In the genomic region with DNA sequence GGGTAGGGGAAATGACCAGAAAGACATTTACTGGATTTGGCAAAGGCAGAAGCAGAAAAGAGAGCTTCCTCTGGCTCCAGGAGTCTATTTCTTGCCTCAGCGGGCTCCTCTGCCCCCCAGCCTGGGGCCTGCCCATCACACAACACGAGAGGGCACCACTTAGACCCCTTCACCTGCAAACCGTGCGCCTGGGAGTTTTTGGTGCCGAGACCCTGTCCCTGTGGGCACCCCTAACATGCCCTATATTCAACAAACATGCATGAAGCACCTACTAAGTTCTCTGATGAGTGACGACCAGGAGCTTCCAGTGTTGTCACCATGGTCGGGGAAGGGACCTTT, we compare ENCODE assay signal across 11 cellular contexts. TPM values are rescaled to one million over a fixed set of nuclear protein-coding genes. Genes with fewer than 3 reads are reported as not detected.
DNase-seq lines count a peak whose midpoint lies in the region; ATAC-seq and TF ChIP-seq lines count a peak whose summit lies in the region.
"Had no signal": no experiment of that assay in that cellular context is flagged by ENCODE, and none has a peak within 500 bp of the region (broad histone marks: within the 10 kb centered on the region; RNA-seq: fewer than 3 reads in every experiment).

No MANE protein-coding gene starts in this region.

- peaks cover 83% of the 10 kb centered on the region for H3K4me1 ChIP-seq in upper lobe of right lung

- H3K27me3 ChIP-seq in dorsolateral prefrontal cortex, result no peaks in the 10 kb centered on the region
- no peaks in the 10 kb centered on the region for H3K27me3 ChIP-seq in upper lobe of right lung

- intact Hi-C loops in dorsolateral prefrontal cortex (cut with DNase I), result loop anchor here (2.0 to 10.0 kb wide), 2 partner anchors 17 to 51 kb away; no protein-coding TSS in a partner anchor
- intact Hi-C loops in upper lobe of right lung (cut with DNase I), result no loop called here

- ATAC-seq in upper lobe of right lung, result no peak
- no peak for ATAC-seq in GM21360 (IDR thresholded peaks at IDR 0.05; ENCODE audit: unreplicated experiment)
- ATAC-seq: activated CD8-positive, alpha-beta T cell treated with anti-CD3 and anti-CD28 coated beads, Interleukin-2, amount 10 ng/mL, durations not matched to agents 7 days and 5 days had no signal

- H3K4me3 ChIP-seq in dorsolateral prefrontal cortex (peak overlapping the region in 9 of 59 donors; percentile 1 to 27 (median 10)), upper lobe of right lung (no peak overlapping the region)

- DNase-seq in activated naive CD8-positive, alpha-beta T cell treated with anti-CD3 and anti-CD28 coated beads for 36 hours, result no peak
- DNase-seq in dorsolateral prefrontal cortex (no peak), upper lobe of right lung (no peak), SW 1271 (lab: John Stamatoyannopoulos, UW) (no peak), cerebellum (ENCODE audit: low spot score) (no peak)
- DNase-seq: activated CD8-positive, alpha-beta T cell treated with anti-CD3 and anti-CD28 coated beads, Interleukin-2, amount 10 ng/mL, durations not matched to agents 7 days and 5 days; NCI-H524 treated with DMSO at 0.1 percent for 48 hours; retina had no signal

- no peaks in the 10 kb centered on the region for H3K9me3 Mint-ChIP-seq in activated naive CD8-positive, alpha-beta T cell (ENCODE audit: low read depth)
- H3K9me3 Mint-ChIP-seq in activated naive CD8-positive, alpha-beta T cell treated with anti-CD3 and anti-CD28 coated beads for 36 hours, result no peaks in the 10 kb centered on the region
- H3K9me3 Mint-ChIP-seq in nephron, result no peaks in the 10 kb centered on the region

- peak in 4 of 56 donors; percentile 3 to 38 (median 6) for TF ChIP-seq CTCF in dorsolateral prefrontal cortex (IDR thresholded peaks at IDR 0.05 in 54 of 56, conservative IDR thresholded peaks at IDR 0.05 in 2 of 56; ENCODE audit: low read depth in 1 of 56, partially characterized antibody in 56 of 56)
- TF ChIP-seq CTCF in nephron (IDR thresholded peaks at IDR 0.05; ENCODE audit: unreplicated experiment in 3 of 3), result no peak
- TF ChIP-seq CTCF in upper lobe of right lung (IDR thresholded peaks at IDR 0.05), result no peak

- no peaks in the 10 kb centered on the region for H3K27me3 Mint-ChIP-seq in activated naive CD8-positive, alpha-beta T cell
- H3K27me3 Mint-ChIP-seq in activated naive CD8-positive, alpha-beta T cell treated with anti-CD3 and anti-CD28 coated beads for 36 hours, result no peaks in the 10 kb centered on the region
- H3K27me3 Mint-ChIP-seq in nephron (ENCODE audit: low read depth), result peaks cover 11% of the 10 kb centered on the region

- H3K4me1 Mint-ChIP-seq in activated naive CD8-positive, alpha-beta T cell (ENCODE audit: low read depth), result peaks cover 66% of the 10 kb centered on the region
- peaks cover 54% of the 10 kb centered on the region for H3K4me1 Mint-ChIP-seq in activated naive CD8-positive, alpha-beta T cell treated with anti-CD3 and anti-CD28 coated beads for 36 hours
- peaks cover 67% of the 10 kb centered on the region for H3K4me1 Mint-ChIP-seq in nephron

- H3K4me3 Mint-ChIP-seq in activated naive CD8-positive, alpha-beta T cell, result no peak overlapping the region
- no peak overlapping the region for H3K4me3 Mint-ChIP-seq in activated naive CD8-positive, alpha-beta T cell treated with anti-CD3 and anti-CD28 coated beads for 36 hours
- no peak overlapping the region for H3K4me3 Mint-ChIP-seq in nephron
- H3K4me3 Mint-ChIP-seq: activated CD8-positive, alpha-beta T cell treated with anti-CD3 and anti-CD28 coated beads, Interleukin-2, amount 10 ng/mL, durations not matched to agents 7 days and 5 days had no signal

- H3K27ac Mint-ChIP-seq in activated naive CD8-positive, alpha-beta T cell, result peak overlapping the region; percentile 17
- H3K27ac Mint-ChIP-seq in activated naive CD8-positive, alpha-beta T cell treated with anti-CD3 and anti-CD28 coated beads for 36 hours, result no peak overlapping the region
- H3K27ac Mint-ChIP-seq in nephron, result peak overlapping the region; percentile 76 to 86 (median 83)
- H3K27ac Mint-ChIP-seq: activated CD8-positive, alpha-beta T cell treated with anti-CD3 and anti-CD28 coated beads, Interleukin-2, amount 10 ng/mL, durations not matched to agents 7 days and 5 days had no signal

- H3K36me3 ChIP-seq in upper lobe of right lung, result no peaks in the 10 kb centered on the region

- no peaks in the 10 kb centered on the region for H3K9me3 ChIP-seq in upper lobe of right lung

- H3K27ac ChIP-seq in dorsolateral prefrontal cortex (peak overlapping the region; percentile 1 to 95 (median 84)), upper lobe of right lung (peak overlapping the region; percentile 51)

- peaks cover 2% of the 10 kb centered on the region for H3K36me3 Mint-ChIP-seq in activated naive CD8-positive, alpha-beta T cell
- H3K36me3 Mint-ChIP-seq in activated naive CD8-positive, alpha-beta T cell treated with anti-CD3 and anti-CD28 coated beads for 36 hours, result peaks cover 2% of the 10 kb centered on the region
- H3K36me3 Mint-ChIP-seq in nephron (ENCODE audit: low read depth), result no peaks in the 10 kb centered on the region

RNA-seq across cellular contexts. Expression of a gene that starts 18.8 kb away (rescaled TPM):
- total RNA-seq in activated naive CD8-positive, alpha-beta T cell treated with anti-CD3 and anti-CD28 coated beads for 36 hours, result 1 to 10 TPM; 2.3 to 2.4 TPM
- total RNA-seq in dorsolateral prefrontal cortex (10 to 100 TPM in 86 of 120 experiments, 1 to 10 TPM in 34; 5.2 to 32.5 (median 12.2) TPM), upper lobe of right lung (60.2 TPM), cerebellum (4.7 TPM)
